24 cellular contexts compared by ENCODE assay signal in the genomic region with DNA sequence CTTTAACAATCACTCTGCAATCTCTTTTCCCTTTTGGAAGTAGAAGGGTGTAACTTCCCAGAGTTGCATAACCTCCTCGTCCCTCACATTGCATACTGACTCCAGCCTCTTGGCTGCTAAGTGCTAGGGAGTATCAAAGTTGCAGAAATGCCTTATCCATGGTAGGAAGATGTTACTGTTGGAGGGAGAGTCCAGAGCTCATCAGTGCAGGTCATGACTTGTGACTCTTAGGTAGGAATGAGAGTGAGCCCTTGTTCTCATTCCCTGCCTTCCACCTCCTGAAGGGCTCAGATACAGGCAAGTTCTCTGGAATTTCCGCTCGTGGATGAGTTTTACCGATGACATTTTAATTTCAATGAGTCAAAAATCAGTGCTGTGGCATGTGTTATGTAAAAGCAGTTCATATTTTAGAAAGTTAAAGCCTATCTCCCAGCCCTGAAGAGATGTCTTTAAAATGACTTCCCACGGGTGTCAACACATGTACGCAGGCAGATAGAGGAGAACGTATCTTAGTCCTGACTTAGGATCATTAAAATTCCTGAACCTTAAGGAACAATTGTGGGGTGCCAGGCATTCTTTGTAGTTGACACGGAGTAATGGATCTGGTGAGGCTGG. TPM values are rescaled to one million over a fixed set of nuclear protein-coding genes. Genes with fewer than 3 reads are reported as not detected.
"Had no signal": no experiment of that assay in that cellular context is flagged by ENCODE, and none has a peak within 500 bp of the region (broad histone marks: within the 10 kb centered on the region; RNA-seq: fewer than 3 reads in every experiment).

No MANE protein-coding gene starts in this region.

- H3K4me3 Mint-ChIP-seq: activated naive CD4-positive, alpha-beta T cell treated with anti-CD3 and anti-CD28 coated beads for 36 hours; activated naive CD8-positive, alpha-beta T cell treated with anti-CD3 and anti-CD28 coated beads, Interleukin-2, amount 10 ng/mL, durations not matched to agents 7 days and 5 days; endodermal cell; immature natural killer cell; nephron; T-helper 1 cell treated with Interleukin-12 subunit alpha and Interleukin-12 subunit beta and Interleukin-4 antibody, amounts not matched to agents 30 μg/mL and 1 μg/mL, for 36 hours had no signal

- H3K36me3 Mint-ChIP-seq: activated naive CD8-positive, alpha-beta T cell treated with anti-CD3 and anti-CD28 coated beads, Interleukin-2, amount 10 ng/mL, durations not matched to agents 7 days and 5 days; immature natural killer cell had no signal

- H3K79me2 ChIP-seq: hepatocyte had no signal

- H3K9me3 Mint-ChIP-seq: activated naive CD8-positive, alpha-beta T cell treated with anti-CD3 and anti-CD28 coated beads, Interleukin-2, amount 10 ng/mL, durations not matched to agents 7 days and 5 days; endodermal cell; nephron; T-helper 1 cell treated with Interleukin-12 subunit alpha and Interleukin-12 subunit beta and Interleukin-4 antibody, amounts not matched to agents 30 μg/mL and 1 μg/mL, for 36 hours had no signal

- ATAC-seq: left ventricle myocardium superior had no signal

- H3K27me3 ChIP-seq: cardiac muscle cell, upper lobe of left lung had no signal

- H3K4me2 ChIP-seq: hepatocyte had no signal

- H3K27ac ChIP-seq: cardiac muscle cell, epithelial cell of prostate, hepatocyte, thoracic aorta, upper lobe of left lung had no signal

- H3K4me1 ChIP-seq: upper lobe of left lung had no signal

- H3K4me3 ChIP-seq: cardiac muscle cell, hepatocyte, thoracic aorta, upper lobe of left lung had no signal

- H3K9me3 ChIP-seq: thoracic aorta, upper lobe of left lung had no signal

- H2AFZ ChIP-seq: hepatocyte had no signal

- DNase-seq: activated CD4-positive, alpha-beta T cell treated with anti-CD3 and anti-CD28 coated beads for 4 hours; activated CD4-positive, alpha-beta T cell treated with anti-CD3 and anti-CD28 coated beads, Interleukin-2, amount 50 U/mL, for 48 hours; activated CD4-positive, CD25-positive, alpha-beta regulatory T cell; activated naive CD4-positive, alpha-beta T cell treated with anti-CD3 and anti-CD28 coated beads for 36 hours; activated naive CD8-positive, alpha-beta T cell treated with anti-CD3 and anti-CD28 coated beads, Interleukin-2, amount 10 ng/mL, durations not matched to agents 7 days and 5 days; activated T-cell treated with anti-CD3 and anti-CD28 coated beads, Interleukin-2, amount 50 U/mL, for 48 hours; amniotic stem cell; cortex of kidney; endodermal cell; foreskin melanocyte; glutamatergic neuron; immature natural killer cell; left ventricle myocardium superior; retina; stimulated activated CD4-positive, alpha-beta T cell treated with anti-CD3 and anti-CD28 coated beads, Interleukin-2, amount 100 ng/mL, for 48 hours; stimulated activated naive CD4-positive, alpha-beta T cell; upper lobe of left lung had no signal

- H3K27ac Mint-ChIP-seq: activated naive CD4-positive, alpha-beta T cell treated with anti-CD3 and anti-CD28 coated beads for 36 hours; activated naive CD8-positive, alpha-beta T cell treated with anti-CD3 and anti-CD28 coated beads, Interleukin-2, amount 10 ng/mL, durations not matched to agents 7 days and 5 days; endodermal cell; immature natural killer cell; T-helper 1 cell treated with Interleukin-12 subunit alpha and Interleukin-12 subunit beta and Interleukin-4 antibody, amounts not matched to agents 30 μg/mL and 1 μg/mL, for 36 hours had no signal

- H3K36me3 ChIP-seq: thoracic aorta, upper lobe of left lung had no signal

- H3K4me1 Mint-ChIP-seq: activated naive CD8-positive, alpha-beta T cell treated with anti-CD3 and anti-CD28 coated beads, Interleukin-2, amount 10 ng/mL, durations not matched to agents 7 days and 5 days; endodermal cell; immature natural killer cell had no signal

RNA-seq across cellular contexts. Expression of gene IRX1, which starts 17.0 kb away (rescaled TPM):
- total RNA-seq: activated CD8-positive, alpha-beta memory T cell treated with anti-CD3 and anti-CD28 coated beads for 36 hours; activated naive CD4-positive, alpha-beta T cell treated with anti-CD3 and anti-CD28 coated beads for 36 hours; activated naive CD8-positive, alpha-beta T cell treated with anti-CD3 and anti-CD28 coated beads, Interleukin-2, amount 10 ng/mL, durations not matched to agents 7 days and 5 days; left ventricle myocardium superior had no signal
- polyA plus RNA-seq: immature natural killer cell had no signal
